14 cellular contexts compared by ENCODE assay signal in genomic region chr21:34821717-34822116, GRCh38.
DNase-seq lines count a peak whose midpoint lies in the region; TF ChIP-seq lines count a peak whose summit lies in the region.
"Had no signal": no experiment of that assay in that cellular context is flagged by ENCODE, and none has a peak within 500 bp of the region (broad histone marks: within the 10 kb centered on the region; RNA-seq: fewer than 3 reads in every experiment).

No MANE protein-coding gene starts in this region.

- no peak for DNase-seq in T-helper 2 cell treated with Interferon-gamma antibody and Interleukin-4, amounts not matched to agents 5 μg/mL and 100 μg/mL, for 36 hours (ENCODE audit: low spot score)
- DNase-seq in T-helper 2 cell = no peak
- no peak for DNase-seq in HFFc6
- no peak for DNase-seq in vagina (ENCODE audit: extremely low spot score in 2 of 2)
- DNase-seq in stomach = no peak
- DNase-seq in HT-29 (ENCODE audit: low spot score) = no peak
- DNase-seq: Caco-2; CD8-positive, alpha-beta memory T cell; DND-41; GDM1; HCEC 1CT had no signal

- intact Hi-C loops in vagina (cut with DNase I) (no loop called here), stomach (cut with DNase I; ENCODE audit: low total_unique reads) (no loop called here)

- 83 to 95% (median 91%) methylated on average over 7 of the region's 7 CpGs for WGBS in stomach, 5 donors

- H3K9me3 Mint-ChIP-seq in T-helper 2 cell treated with Interferon-gamma antibody and Interleukin-4, amounts not matched to agents 5 μg/mL and 100 μg/mL, for 36 hours = no peaks in the 10 kb centered on the region
- H3K9me3 Mint-ChIP-seq in HFFc6 = no peaks in the 10 kb centered on the region
- H3K9me3 Mint-ChIP-seq: CD8-positive, alpha-beta memory T cell had no signal

- peak overlapping the region; percentile 45 for H3K27ac Mint-ChIP-seq in T-helper 2 cell treated with Interferon-gamma antibody and Interleukin-4, amounts not matched to agents 5 μg/mL and 100 μg/mL, for 36 hours
- H3K27ac Mint-ChIP-seq in HFFc6 = peak overlapping the region; percentile 35

- H3K4me3 ChIP-seq in vagina (no peak overlapping the region), stomach (no peak overlapping the region)

- no peaks in the 10 kb centered on the region for H3K27me3 Mint-ChIP-seq in T-helper 2 cell treated with Interferon-gamma antibody and Interleukin-4, amounts not matched to agents 5 μg/mL and 100 μg/mL, for 36 hours (ENCODE audit: low read depth)
- H3K27me3 Mint-ChIP-seq in HFFc6 (ENCODE audit: insufficient read depth) = peaks cover 6% of the 10 kb centered on the region
- H3K27me3 Mint-ChIP-seq: CD8-positive, alpha-beta memory T cell had no signal

- H3K9me3 ChIP-seq in vagina (no peaks in the 10 kb centered on the region), stomach (no peaks in the 10 kb centered on the region)
- H3K9me3 ChIP-seq: Caco-2 had no signal

- H3K4me1 ChIP-seq in vagina = peaks cover 61% of the 10 kb centered on the region
- peaks cover 10 to 50% (median 27%) of the 10 kb centered on the region in 4 donors for H3K4me1 ChIP-seq in stomach
- H3K4me1 ChIP-seq: Caco-2 had no signal

- H3K27me3 ChIP-seq in vagina = no peaks in the 10 kb centered on the region
- no peaks in the 10 kb centered on the region for H3K27me3 ChIP-seq in stomach

- TF ChIP-seq EP300 in stomach (IDR thresholded peaks at IDR 0.05) = no peak

- H3K36me3 ChIP-seq in vagina = peaks cover 0 to 20% of the 10 kb centered on the region in 2 donors
- H3K36me3 ChIP-seq in stomach = peaks cover 8 to 73% (median 52%) of the 10 kb centered on the region in 4 donors

- no peak overlapping the region for H3K4me3 Mint-ChIP-seq in T-helper 2 cell treated with Interferon-gamma antibody and Interleukin-4, amounts not matched to agents 5 μg/mL and 100 μg/mL, for 36 hours
- H3K4me3 Mint-ChIP-seq in HFFc6 = no peak overlapping the region
- H3K4me3 Mint-ChIP-seq: CD8-positive, alpha-beta memory T cell had no signal

- peaks cover 3% of the 10 kb centered on the region for H3K4me1 Mint-ChIP-seq in T-helper 2 cell treated with Interferon-gamma antibody and Interleukin-4, amounts not matched to agents 5 μg/mL and 100 μg/mL, for 36 hours (ENCODE audit: low read depth)
- peaks cover 80% of the 10 kb centered on the region for H3K4me1 Mint-ChIP-seq in HFFc6 (ENCODE audit: low read depth)

- H3K27ac ChIP-seq in VCaP (peak overlapping the region; percentile 37), vagina (peak overlapping the region; percentile 2), stomach (no peak overlapping the region)
- H3K27ac ChIP-seq: 22Rv1, HL-60 had no signal

- TF ChIP-seq CTCF in HFFc6 (IDR thresholded peaks at IDR 0.05) = no peak
- TF ChIP-seq CTCF in VCaP (conservative IDR thresholded peaks at IDR 0.05) = no peak
- TF ChIP-seq CTCF in vagina (IDR thresholded peaks at IDR 0.05) = no peak
- TF ChIP-seq CTCF in stomach (IDR thresholded peaks at IDR 0.05) = no peak

- TF ChIP-seq POLR2A in vagina (IDR thresholded peaks at IDR 0.05) (no peak), stomach (IDR thresholded peaks at IDR 0.05) (no peak)

- peaks cover 68% of the 10 kb centered on the region for H3K36me3 Mint-ChIP-seq in T-helper 2 cell treated with Interferon-gamma antibody and Interleukin-4, amounts not matched to agents 5 μg/mL and 100 μg/mL, for 36 hours (ENCODE audit: low read depth)
- peaks cover 81% of the 10 kb centered on the region for H3K36me3 Mint-ChIP-seq in HFFc6 (ENCODE audit: low read depth)

Comparison
In these comparisons a context has a peak if more than half of its experiments do, and no peak if none do; other contexts are left out.
1. H3K27ac ChIP-seq: peak in VCaP (single experiment) and vagina (single experiment); none in stomach (0 of 5).